ENCODE assay signal across 17 cellular contexts in the genomic region with DNA sequence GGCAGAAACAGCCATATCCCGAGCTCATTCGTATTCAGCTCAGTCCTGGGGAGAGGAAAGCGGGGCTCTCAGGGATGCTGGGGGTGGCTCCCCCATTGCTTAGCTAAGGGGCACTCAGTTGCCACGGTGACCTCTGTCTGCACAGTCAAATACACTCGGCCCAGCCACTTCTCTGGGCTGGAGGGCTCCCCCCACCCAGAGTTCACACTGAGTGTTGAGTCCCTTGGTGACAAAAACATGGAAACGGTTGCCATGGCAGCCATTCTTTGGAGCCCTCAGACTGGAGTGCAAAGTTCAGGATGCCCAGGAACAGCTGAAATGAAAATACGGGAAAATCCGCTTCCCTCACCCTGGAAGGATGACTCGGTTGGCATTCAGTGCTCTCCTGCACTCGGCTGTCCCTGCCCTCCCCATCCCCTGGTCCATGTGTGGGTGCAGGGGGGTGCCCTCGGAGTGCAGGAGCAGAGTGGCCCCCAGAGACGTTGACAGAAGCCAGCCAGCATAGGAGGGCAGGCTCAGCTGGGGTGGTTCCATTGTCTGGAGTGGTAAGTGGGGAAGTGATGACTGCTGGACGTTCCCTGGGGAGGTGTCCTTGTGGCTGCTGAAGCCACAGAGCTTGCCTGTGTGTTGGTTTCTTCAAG.
DNase-seq lines count a peak whose midpoint lies in the region; ATAC-seq and TF ChIP-seq lines count a peak whose summit lies in the region.
"Had no signal": no experiment of that assay in that cellular context is flagged by ENCODE, and none has a peak within 500 bp of the region (broad histone marks: within the 10 kb centered on the region; RNA-seq: fewer than 3 reads in every experiment).

No MANE protein-coding gene starts in this region.

- H3K9me3 Mint-ChIP-seq in glutamatergic neuron (ENCODE audit: unreplicated experiment): peaks cover 3% of the 10 kb centered on the region
- H3K9me3 Mint-ChIP-seq: CD8-positive, alpha-beta memory T cell had no signal

- H3K9me3 ChIP-seq in sigmoid colon (no peaks in the 10 kb centered on the region), ovary (no peaks in the 10 kb centered on the region)

- DNase-seq in DMS53 (lab: John Stamatoyannopoulos, UW) (peak; percentile 60), DMS53 treated with DMSO at 0.1 percent for 48 hours (lab: John Stamatoyannopoulos, UW; ENCODE audit: unreplicated experiment) (no peak), NCI-H748 (lab: John Stamatoyannopoulos, UW; ENCODE audit: unreplicated experiment) (peak; percentile 94), glutamatergic neuron (peak; percentile 44), sigmoid colon (peak; percentile 64), putamen (ENCODE audit: low spot score) (no peak), ovary (no peak), left lobe of liver (ENCODE audit: low spot score) (no peak)
- DNase-seq: activated CD8-positive, alpha-beta memory T cell treated with anti-CD3 and anti-CD28 coated beads, Interleukin-2, amount 50 U/mL, for 48 hours; CD8-positive, alpha-beta memory T cell; NCI-H510A treated with DMSO at 0.1 percent for 48 hours; stimulated activated CD4-positive, alpha-beta T cell treated with anti-CD3 and anti-CD28 coated beads, Interleukin-2, amount 100 ng/mL, for 24 hours; stimulated activated CD8-positive, alpha-beta memory T cell treated with anti-CD3 and anti-CD28 coated beads, Interleukin-4, amount 100 ng/mL, for 48 hours had no signal

- no peak for TF ChIP-seq CTCF in glutamatergic neuron (IDR thresholded peaks at IDR 0.05; ENCODE audit: partially characterized antibody, unreplicated experiment)
- TF ChIP-seq CTCF in sigmoid colon (IDR thresholded peaks at IDR 0.05): no peak
- TF ChIP-seq CTCF in ovary (IDR thresholded peaks at IDR 0.05): no peak

- ATAC-seq in left lobe of liver: no peak
- ATAC-seq: Panc1 had no signal

- no peaks in the 10 kb centered on the region for H3K27me3 ChIP-seq in sigmoid colon
- H3K27me3 ChIP-seq in ovary: no peaks in the 10 kb centered on the region
- H3K27me3 ChIP-seq: tibial nerve had no signal

- peak overlapping the region; percentile 62 for H3K27ac Mint-ChIP-seq in glutamatergic neuron (ENCODE audit: unreplicated experiment)

- no peak for TF ChIP-seq EP300 in sigmoid colon (IDR thresholded peaks at IDR 0.05)
- no peak for TF ChIP-seq EP300 in ovary (IDR thresholded peaks at IDR 0.05)

- WGBS in sigmoid colon, 2 donors: 71 to 77% methylated on average over 13 of the region's 13 CpGs
- 90 to 94% (median 93%) methylated on average over 13 of the region's 13 CpGs for WGBS in ovary, 3 donors

- H3K4me3 Mint-ChIP-seq in glutamatergic neuron (ENCODE audit: unreplicated experiment): peak overlapping the region; percentile 46

- TF ChIP-seq POLR2A in sigmoid colon (IDR thresholded peaks at IDR 0.05) (no peak), ovary (IDR thresholded peaks at IDR 0.05) (no peak)

- H3K36me3 ChIP-seq in sigmoid colon: no peaks in the 10 kb centered on the region
- H3K36me3 ChIP-seq in ovary: no peaks in the 10 kb centered on the region

- H3K4me3 ChIP-seq in sigmoid colon (no peak overlapping the region), ovary (no peak overlapping the region)
- H3K4me3 ChIP-seq: tibial nerve had no signal

- H3K27ac ChIP-seq in sigmoid colon: peak overlapping the region in 1 of 4 donors; percentile 96
- no peak overlapping the region for H3K27ac ChIP-seq in ovary
- H3K27ac ChIP-seq: 22Rv1, tibial nerve had no signal

- peaks cover 10% of the 10 kb centered on the region for H3K4me1 Mint-ChIP-seq in glutamatergic neuron (ENCODE audit: low read depth, unreplicated experiment)

- H3K4me1 ChIP-seq in sigmoid colon: peaks cover 3 to 42% (median 36%) of the 10 kb centered on the region in 4 donors
- H3K4me1 ChIP-seq in ovary (ENCODE audit: insufficient read depth): peaks cover 12% of the 10 kb centered on the region

- H3K36me3 Mint-ChIP-seq in glutamatergic neuron (ENCODE audit: unreplicated experiment): peaks cover 5% of the 10 kb centered on the region
- H3K36me3 Mint-ChIP-seq: activated naive CD8-positive, alpha-beta T cell; CD8-positive, alpha-beta memory T cell had no signal

- intact Hi-C loops in sigmoid colon (cut with DNase I) (loop anchor here (2.0 to 5.0 kb wide), 2 partner anchors 120 to 235 kb away; no protein-coding TSS in a partner anchor), ovary (cut with DNase I) (no loop called here)

- peaks cover 9% of the 10 kb centered on the region for H3K27me3 Mint-ChIP-seq in glutamatergic neuron (ENCODE audit: unreplicated experiment)

Comparison
In these comparisons a context has a peak if more than half of its experiments do, and no peak if none do; other contexts are left out.
1. DNase-seq: peak in DMS53 (single experiment), NCI-H748 (single experiment), glutamatergic neuron (single experiment) and sigmoid colon (single experiment); none in DMS53 treated with DMSO at 0.1 percent for 48 hours (single experiment), putamen (single experiment), ovary (0 of 5) and left lobe of liver (single experiment).